In the genomic region with DNA sequence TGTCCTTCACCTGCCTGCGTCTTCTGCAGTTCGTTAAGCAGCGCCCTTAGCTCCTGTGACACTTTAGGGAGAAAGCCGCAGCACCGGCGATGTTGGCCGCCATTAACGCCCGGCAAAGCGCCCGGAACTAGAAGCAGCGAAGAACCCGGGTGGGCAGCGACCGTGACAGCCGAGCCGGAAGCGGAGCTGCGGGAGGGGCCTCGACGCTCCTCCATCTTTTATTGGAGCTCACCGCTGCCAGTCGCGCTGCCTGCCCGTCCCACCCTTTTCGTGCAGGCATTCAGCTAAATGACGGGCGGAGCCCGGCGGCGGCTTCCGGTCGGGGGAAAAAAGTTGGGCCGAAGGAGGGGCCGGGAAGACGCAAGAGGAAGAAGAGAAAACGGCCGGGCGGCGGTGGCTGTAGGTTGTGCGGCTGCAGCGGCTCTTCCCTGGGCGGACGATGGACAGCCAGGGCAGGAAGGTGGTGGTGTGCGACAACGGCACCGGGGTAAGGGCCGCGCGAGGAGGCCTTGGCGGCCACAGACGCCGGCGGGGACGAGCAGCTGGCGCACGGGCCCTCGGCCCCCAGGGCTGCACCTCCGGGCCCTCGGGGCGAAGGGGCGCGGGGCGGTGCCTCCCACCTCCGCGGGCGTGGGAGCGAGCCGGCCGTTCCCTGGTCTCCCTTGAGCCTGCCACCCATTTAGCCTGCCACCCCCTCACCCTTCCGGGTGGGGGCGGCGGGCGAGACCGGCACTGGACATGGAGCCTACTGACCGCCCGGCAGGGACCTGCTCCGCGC, we compare ENCODE assay signal across 1 cellular context.
TF ChIP-seq lines count a peak whose summit lies in the region.

Gene ACTR2, plus strand, starts transcription at position 361 of the 778 bp plus-strand sequence. Its CDS starts 79 bp downstream, at position 440.

TF ChIP-seq in HepG2, 621 proteins besides CTCF, POLR2A, EP300 and RAD21 (continued from another document and continues in another):
- TF ChIP-seq BATF2 (CRISPR knock-in tag; IDR thresholded peaks at IDR 0.05): no peak
- no peak for TF ChIP-seq ZNF496 (CRISPR knock-in tag; IDR thresholded peaks at IDR 0.05; ENCODE audit: insufficient replicate concordance)
- peak; percentile 48 for TF ChIP-seq POGK (CRISPR knock-in tag; conservative IDR thresholded peaks at IDR 0.05)
- TF ChIP-seq ZNF546 (CRISPR knock-in tag; conservative IDR thresholded peaks at IDR 0.05): peak; percentile 89; the same call in 1 of the 2 replicates
- no peak for TF ChIP-seq MLLT10 (CRISPR knock-in tag; IDR thresholded peaks at IDR 0.05)
- no peak for TF ChIP-seq ETS1 (CRISPR knock-in tag; IDR thresholded peaks at IDR 0.05)
- TF ChIP-seq ZNF468 (CRISPR knock-in tag; IDR thresholded peaks at IDR 0.05): no peak
- peak; percentile 54 for TF ChIP-seq CBX1 (IDR thresholded peaks at IDR 0.05; ENCODE audit: low read depth)
- no peak for TF ChIP-seq MAFG (CRISPR knock-in tag; IDR thresholded peaks at IDR 0.05)
- TF ChIP-seq CC2D1A (CRISPR knock-in tag; IDR thresholded peaks at IDR 0.05): no peak
- TF ChIP-seq, protein P1, sequence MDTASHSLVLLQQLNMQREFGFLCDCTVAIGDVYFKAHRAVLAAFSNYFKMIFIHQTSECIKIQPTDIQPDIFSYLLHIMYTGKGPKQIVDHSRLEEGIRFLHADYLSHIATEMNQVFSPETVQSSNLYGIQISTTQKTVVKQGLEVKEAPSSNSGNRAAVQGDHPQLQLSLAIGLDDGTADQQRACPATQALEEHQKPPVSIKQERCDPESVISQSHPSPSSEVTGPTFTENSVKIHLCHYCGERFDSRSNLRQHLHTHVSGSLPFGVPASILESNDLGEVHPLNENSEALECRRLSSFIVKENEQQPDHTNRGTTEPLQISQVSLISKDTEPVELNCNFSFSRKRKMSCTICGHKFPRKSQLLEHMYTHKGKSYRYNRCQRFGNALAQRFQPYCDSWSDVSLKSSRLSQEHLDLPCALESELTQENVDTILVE (CRISPR knock-in tag; IDR thresholded peaks at IDR 0.05): 0 out of 2 replicates have a peak, but pooled peaks have one; percentile 43
- no peak for TF ChIP-seq JUNB (CRISPR knock-in tag; IDR thresholded peaks at IDR 0.05; ENCODE audit: borderline replicate concordance)
- TF ChIP-seq AGO2 (optimal IDR thresholded peaks at IDR 0.05; ENCODE audit: low read depth, low read length): peak; percentile 92
- peak; percentile 68; the same call in 1 of the 2 replicates for TF ChIP-seq GZF1 (CRISPR knock-in tag; IDR thresholded peaks at IDR 0.05)
- 0 out of 2 replicates have a peak, but pooled peaks have one; percentile 43 for TF ChIP-seq NKX3-1 (CRISPR knock-in tag; IDR thresholded peaks at IDR 0.05)
- no peak for TF ChIP-seq ZBTB42 (CRISPR knock-in tag; IDR thresholded peaks at IDR 0.05)
- TF ChIP-seq NCOA5 (CRISPR knock-in tag; IDR thresholded peaks at IDR 0.05): no peak
- TF ChIP-seq FOXA1 (IDR thresholded peaks at IDR 0.05): no peak
- no peak for TF ChIP-seq FOXA1 (CRISPR knock-in tag; IDR thresholded peaks at IDR 0.05)
- TF ChIP-seq KLF6 (CRISPR knock-in tag; IDR thresholded peaks at IDR 0.05): peak; percentile 46
- TF ChIP-seq NR2F1 (CRISPR knock-in tag; IDR thresholded peaks at IDR 0.05): no peak
- TF ChIP-seq SAP130 (CRISPR knock-in tag; IDR thresholded peaks at IDR 0.05; ENCODE audit: low read depth): peak; percentile 92
- TF ChIP-seq ZNF724P (CRISPR knock-in tag; IDR thresholded peaks at IDR 0.05; ENCODE audit: borderline replicate concordance): peak; percentile 83; the same call in 1 of the 2 replicates
- TF ChIP-seq ATF7-NPFF (CRISPR knock-in tag; IDR thresholded peaks at IDR 0.05; ENCODE audit: low read depth): 0 out of 2 replicates have a peak, but pooled peaks have one; percentile 64
- TF ChIP-seq, protein P2, sequence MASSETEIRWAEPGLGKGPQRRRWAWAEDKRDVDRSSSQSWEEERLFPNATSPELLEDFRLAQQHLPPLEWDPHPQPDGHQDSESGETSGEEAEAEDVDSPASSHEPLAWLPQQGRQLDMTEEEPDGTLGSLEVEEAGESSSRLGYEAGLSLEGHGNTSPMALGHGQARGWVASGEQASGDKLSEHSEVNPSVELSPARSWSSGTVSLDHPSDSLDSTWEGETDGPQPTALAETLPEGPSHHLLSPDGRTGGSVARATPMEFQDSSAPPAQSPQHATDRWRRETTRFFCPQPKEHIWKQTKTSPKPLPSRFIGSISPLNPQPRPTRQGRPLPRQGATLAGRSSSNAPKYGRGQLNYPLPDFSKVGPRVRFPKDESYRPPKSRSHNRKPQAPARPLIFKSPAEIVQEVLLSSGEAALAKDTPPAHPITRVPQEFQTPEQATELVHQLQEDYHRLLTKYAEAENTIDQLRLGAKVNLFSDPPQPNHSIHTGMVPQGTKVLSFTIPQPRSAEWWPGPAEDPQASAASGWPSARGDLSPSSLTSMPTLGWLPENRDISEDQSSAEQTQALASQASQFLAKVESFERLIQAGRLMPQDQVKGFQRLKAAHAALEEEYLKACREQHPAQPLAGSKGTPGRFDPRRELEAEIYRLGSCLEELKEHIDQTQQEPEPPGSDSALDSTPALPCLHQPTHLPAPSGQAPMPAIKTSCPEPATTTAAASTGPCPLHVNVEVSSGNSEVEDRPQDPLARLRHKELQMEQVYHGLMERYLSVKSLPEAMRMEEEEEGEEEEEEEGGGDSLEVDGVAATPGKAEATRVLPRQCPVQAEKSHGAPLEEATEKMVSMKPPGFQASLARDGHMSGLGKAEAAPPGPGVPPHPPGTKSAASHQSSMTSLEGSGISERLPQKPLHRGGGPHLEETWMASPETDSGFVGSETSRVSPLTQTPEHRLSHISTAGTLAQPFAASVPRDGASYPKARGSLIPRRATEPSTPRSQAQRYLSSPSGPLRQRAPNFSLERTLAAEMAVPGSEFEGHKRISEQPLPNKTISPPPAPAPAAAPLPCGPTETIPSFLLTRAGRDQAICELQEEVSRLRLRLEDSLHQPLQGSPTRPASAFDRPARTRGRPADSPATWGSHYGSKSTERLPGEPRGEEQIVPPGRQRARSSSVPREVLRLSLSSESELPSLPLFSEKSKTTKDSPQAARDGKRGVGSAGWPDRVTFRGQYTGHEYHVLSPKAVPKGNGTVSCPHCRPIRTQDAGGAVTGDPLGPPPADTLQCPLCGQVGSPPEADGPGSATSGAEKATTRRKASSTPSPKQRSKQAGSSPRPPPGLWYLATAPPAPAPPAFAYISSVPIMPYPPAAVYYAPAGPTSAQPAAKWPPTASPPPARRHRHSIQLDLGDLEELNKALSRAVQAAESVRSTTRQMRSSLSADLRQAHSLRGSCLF (CRISPR knock-in tag; IDR thresholded peaks at IDR 0.05; ENCODE audit: borderline replicate concordance): no peak
- TF ChIP-seq RORA (CRISPR knock-in tag; IDR thresholded peaks at IDR 0.05): no peak
- 0 out of 2 replicates have a peak, but pooled peaks have one; percentile 33 for TF ChIP-seq PPARG (CRISPR knock-in tag; conservative IDR thresholded peaks at IDR 0.05)
- no peak; the same call in 1 of the 2 replicates for TF ChIP-seq MIER3 (CRISPR knock-in tag; IDR thresholded peaks at IDR 0.05; ENCODE audit: borderline replicate concordance)
- TF ChIP-seq SUZ12 (IDR thresholded peaks at IDR 0.05; ENCODE audit: low read depth, low read length): no peak
- peak; percentile 99 for TF ChIP-seq NRL (CRISPR knock-in tag; IDR thresholded peaks at IDR 0.05; ENCODE audit: borderline replicate concordance)
- TF ChIP-seq SMAD9 (CRISPR knock-in tag; IDR thresholded peaks at IDR 0.05): peak; percentile 69; the same call in 1 of the 2 replicates
- TF ChIP-seq, protein P3, sequence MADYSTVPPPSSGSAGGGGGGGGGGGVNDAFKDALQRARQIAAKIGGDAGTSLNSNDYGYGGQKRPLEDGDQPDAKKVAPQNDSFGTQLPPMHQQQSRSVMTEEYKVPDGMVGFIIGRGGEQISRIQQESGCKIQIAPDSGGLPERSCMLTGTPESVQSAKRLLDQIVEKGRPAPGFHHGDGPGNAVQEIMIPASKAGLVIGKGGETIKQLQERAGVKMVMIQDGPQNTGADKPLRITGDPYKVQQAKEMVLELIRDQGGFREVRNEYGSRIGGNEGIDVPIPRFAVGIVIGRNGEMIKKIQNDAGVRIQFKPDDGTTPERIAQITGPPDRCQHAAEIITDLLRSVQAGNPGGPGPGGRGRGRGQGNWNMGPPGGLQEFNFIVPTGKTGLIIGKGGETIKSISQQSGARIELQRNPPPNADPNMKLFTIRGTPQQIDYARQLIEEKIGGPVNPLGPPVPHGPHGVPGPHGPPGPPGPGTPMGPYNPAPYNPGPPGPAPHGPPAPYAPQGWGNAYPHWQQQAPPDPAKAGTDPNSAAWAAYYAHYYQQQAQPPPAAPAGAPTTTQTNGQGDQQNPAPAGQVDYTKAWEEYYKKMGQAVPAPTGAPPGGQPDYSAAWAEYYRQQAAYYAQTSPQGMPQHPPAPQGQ (CRISPR knock-in tag; IDR thresholded peaks at IDR 0.05; ENCODE audit: borderline replicate concordance): no peak
- peak; percentile 93; the same call in 1 of the 2 replicates for TF ChIP-seq ZNF598 (CRISPR knock-in tag; IDR thresholded peaks at IDR 0.05; ENCODE audit: borderline replicate concordance)
- TF ChIP-seq, protein P4, sequence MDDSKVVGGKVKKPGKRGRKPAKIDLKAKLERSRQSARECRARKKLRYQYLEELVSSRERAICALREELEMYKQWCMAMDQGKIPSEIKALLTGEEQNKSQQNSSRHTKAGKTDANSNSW (CRISPR knock-in tag; IDR thresholded peaks at IDR 0.05; ENCODE audit: borderline replicate concordance): peak; percentile 18; the same call in 1 of the 2 replicates
- peak; percentile 86 for TF ChIP-seq PHF20 (CRISPR knock-in tag; IDR thresholded peaks at IDR 0.05)
- TF ChIP-seq ZNF652 (CRISPR knock-in tag; IDR thresholded peaks at IDR 0.05; ENCODE audit: borderline replicate concordance, low read depth): no peak
- TF ChIP-seq ZNF562 (CRISPR knock-in tag; IDR thresholded peaks at IDR 0.05; ENCODE audit: borderline replicate concordance): no peak
- TF ChIP-seq, protein P5, sequence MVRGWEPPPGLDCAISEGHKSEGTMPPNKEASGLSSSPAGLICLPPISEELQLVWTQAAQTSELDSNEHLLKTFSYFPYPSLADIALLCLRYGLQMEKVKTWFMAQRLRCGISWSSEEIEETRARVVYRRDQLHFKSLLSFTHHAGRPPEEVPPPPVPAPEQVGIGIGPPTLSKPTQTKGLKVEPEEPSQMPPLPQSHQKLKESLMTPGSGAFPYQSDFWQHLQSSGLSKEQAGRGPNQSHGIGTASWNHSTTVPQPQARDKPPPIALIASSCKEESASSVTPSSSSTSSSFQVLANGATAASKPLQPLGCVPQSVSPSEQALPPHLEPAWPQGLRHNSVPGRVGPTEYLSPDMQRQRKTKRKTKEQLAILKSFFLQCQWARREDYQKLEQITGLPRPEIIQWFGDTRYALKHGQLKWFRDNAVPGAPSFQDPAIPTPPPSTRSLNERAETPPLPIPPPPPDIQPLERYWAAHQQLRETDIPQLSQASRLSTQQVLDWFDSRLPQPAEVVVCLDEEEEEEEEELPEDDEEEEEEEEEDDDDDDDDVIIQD (CRISPR knock-in tag; IDR thresholded peaks at IDR 0.05; ENCODE audit: low read depth): peak; percentile 59
- peak; percentile 82 for TF ChIP-seq ZNF383 (CRISPR knock-in tag; IDR thresholded peaks at IDR 0.05; ENCODE audit: borderline replicate concordance)
- no peak for TF ChIP-seq ZNF235 (CRISPR knock-in tag; IDR thresholded peaks at IDR 0.05; ENCODE audit: borderline replicate concordance)
- no peak for TF ChIP-seq TRAFD1 (CRISPR knock-in tag; IDR thresholded peaks at IDR 0.05; ENCODE audit: borderline replicate concordance)
- peak; percentile 97 for TF ChIP-seq ZFY (CRISPR knock-in tag; IDR thresholded peaks at IDR 0.05)
- TF ChIP-seq ZNF234 (CRISPR knock-in tag; conservative IDR thresholded peaks at IDR 0.05): no peak; the same call in 1 of the 2 replicates
- TF ChIP-seq ZNF550 (CRISPR knock-in tag; IDR thresholded peaks at IDR 0.05; ENCODE audit: borderline replicate concordance): no peak
- no peak for TF ChIP-seq POGZ (CRISPR knock-in tag; IDR thresholded peaks at IDR 0.05)
- TF ChIP-seq HMG20A (CRISPR knock-in tag; IDR thresholded peaks at IDR 0.05; ENCODE audit: borderline replicate concordance): peak; percentile 36; the same call in 1 of the 2 replicates
- peak; percentile 93; the same call in 1 of the 2 replicates for TF ChIP-seq ZNF124 (CRISPR knock-in tag; IDR thresholded peaks at IDR 0.05)
- no peak for TF ChIP-seq SSRP1 (CRISPR knock-in tag; IDR thresholded peaks at IDR 0.05)
- no peak; the same call in 1 of the 2 replicates for TF ChIP-seq ZSCAN21 (CRISPR knock-in tag; IDR thresholded peaks at IDR 0.05; ENCODE audit: borderline replicate concordance)
- peak; percentile 35 for TF ChIP-seq FOXO1 (CRISPR knock-in tag; IDR thresholded peaks at IDR 0.05)
